In the genomic region with DNA sequence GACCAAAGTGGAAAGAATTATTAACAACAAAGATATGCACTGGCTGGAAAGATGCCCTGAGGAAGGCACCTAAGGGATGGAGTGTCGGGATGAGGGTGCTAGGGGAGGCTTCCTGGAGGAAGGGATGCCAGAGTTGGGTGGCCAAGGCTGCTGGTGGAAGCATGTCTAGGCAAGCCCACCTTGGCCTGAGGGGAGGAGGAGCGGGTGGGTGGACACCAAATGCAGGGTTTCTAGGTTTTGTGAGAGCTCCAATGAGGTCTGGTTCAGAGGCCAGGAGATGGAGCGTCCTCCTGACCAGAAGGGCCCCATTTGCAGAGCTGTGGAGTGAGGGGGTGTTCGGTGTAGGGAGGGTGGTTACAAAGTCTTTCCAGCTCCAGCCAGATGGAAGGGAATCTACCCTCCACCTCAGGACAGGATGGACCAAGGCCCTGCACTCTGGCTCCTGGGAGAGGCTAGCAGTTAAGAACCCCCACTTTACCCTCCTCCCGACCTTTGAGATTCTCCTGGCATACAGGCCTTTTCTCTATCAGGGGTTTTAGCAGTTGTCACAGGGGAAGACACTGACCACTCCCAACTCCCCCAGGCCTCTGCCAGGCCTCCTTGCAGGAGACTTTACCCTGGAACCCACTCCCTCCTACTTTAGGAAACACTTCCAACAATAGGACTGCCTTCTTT, we compare ENCODE assay signal across 12 cellular contexts. TPM values are rescaled to one million over a fixed set of nuclear protein-coding genes. Genes with fewer than 3 reads are reported as not detected.
A peak's percentile ranks its signal among the peaks of the same experiment; 100 is the strongest.
DNase-seq lines count a peak whose midpoint lies in the region; ATAC-seq, FAIRE-seq and TF ChIP-seq lines count a peak whose summit lies in the region.
"Had no signal": no experiment of that assay in that cellular context is flagged by ENCODE, and none has a peak within 500 bp of the region (broad histone marks: within the 10 kb centered on the region; RNA-seq: fewer than 3 reads in every experiment).

No MANE protein-coding gene starts in this region.

- no peaks in the 10 kb centered on the region; a peak in 1 of 22 replicates for H3K9me3 ChIP-seq in BLaER1 treated with 17β-estradiol and CSF1 and Interleukin-3, amounts not matched to agents 10 nM and 100 nM (replicated peaks in 1 of 11)
- H3K9me3 ChIP-seq in astrocyte (ENCODE audit: insufficient read depth, low read depth, low read length): no peaks in the 10 kb centered on the region
- H3K9me3 ChIP-seq in colonic mucosa: no peaks in the 10 kb centered on the region
- H3K9me3 ChIP-seq: adrenal gland had no signal

- peak overlapping the region in 10 of 11 experiments; percentile 9 to 95 (median 29); a peak in 15 of 22 replicates for H3K4me2 ChIP-seq in BLaER1 treated with 17β-estradiol and CSF1 and Interleukin-3, amounts not matched to agents 10 nM and 100 nM
- no peak overlapping the region for H3K4me2 ChIP-seq in astrocyte (ENCODE audit: low read length)

- TF ChIP-seq CTCF in Calu3 (IDR thresholded peaks at IDR 0.05; ENCODE audit: unreplicated experiment) (no peak), astrocyte (IDR thresholded peaks at IDR 0.05; ENCODE audit: insufficient read depth, low read depth, low read length) (no peak), endothelial cell (IDR thresholded peaks at IDR 0.05; ENCODE audit: unreplicated experiment) (no peak), colonic mucosa (IDR thresholded peaks at IDR 0.05) (no peak)

- no peak for ATAC-seq in naive thymus-derived CD8-positive, alpha-beta T cell

- H3K79me2 ChIP-seq in astrocyte (ENCODE audit: insufficient read depth, low read length): peaks cover 9% of the 10 kb centered on the region

- H3K36me3 Mint-ChIP-seq in Calu3 (ENCODE audit: insufficient read depth, unreplicated experiment) (peaks cover 58% of the 10 kb centered on the region), astrocyte (ENCODE audit: low read depth, unreplicated experiment) (peaks cover 11% of the 10 kb centered on the region), endothelial cell (ENCODE audit: low read depth, unreplicated experiment) (peaks cover 4% of the 10 kb centered on the region)
- H3K36me3 Mint-ChIP-seq in naive thymus-derived CD8-positive, alpha-beta T cell: peaks cover 13 to 16% (median 14%) of the 10 kb centered on the region in 3 donors

- H3K27ac Mint-ChIP-seq in Calu3 (ENCODE audit: unreplicated experiment): peak overlapping the region; percentile 99
- H3K27ac Mint-ChIP-seq in astrocyte (ENCODE audit: unreplicated experiment): peak overlapping the region; percentile 48
- H3K27ac Mint-ChIP-seq in naive thymus-derived CD8-positive, alpha-beta T cell: peak overlapping the region in 8 of 10 donors; percentile 1 to 77 (median 40)
- no peak overlapping the region for H3K27ac Mint-ChIP-seq in endothelial cell (ENCODE audit: unreplicated experiment)

- peaks cover 19 to 20% (median 19%) of the 10 kb centered on the region in 11 experiments; a peak in 21 of 22 replicates for H4K20me1 ChIP-seq in BLaER1 treated with 17β-estradiol and CSF1 and Interleukin-3, amounts not matched to agents 10 nM and 100 nM
- H4K20me1 ChIP-seq in astrocyte (ENCODE audit: insufficient read depth, low read length): peaks cover 17% of the 10 kb centered on the region

- H3K9ac ChIP-seq in BLaER1 treated with 17β-estradiol and CSF1 and Interleukin-3, amounts not matched to agents 10 nM and 100 nM: peak overlapping the region in 4 of 11 experiments; percentile 1 to 32 (median 12); a peak in 2 of 22 replicates
- H3K9ac ChIP-seq in astrocyte (ENCODE audit: low read length): no peak overlapping the region
- H3K9ac ChIP-seq in colonic mucosa (ENCODE audit: low read depth in 2 of 2, low read length in 2 of 2): no peak overlapping the region

- no peak overlapping the region for H2AFZ ChIP-seq in astrocyte (ENCODE audit: low read depth, low read length)

- intact Hi-C loops in Calu3 (cut with micrococcal nuclease; ENCODE audit: unreplicated experiment) (no loop called here), colonic mucosa (cut with DNase I) (no loop called here)

- H3K27me3 Mint-ChIP-seq in Calu3 (ENCODE audit: unreplicated experiment): no peaks in the 10 kb centered on the region
- H3K27me3 Mint-ChIP-seq in astrocyte (ENCODE audit: low read depth, unreplicated experiment): no peaks in the 10 kb centered on the region
- H3K27me3 Mint-ChIP-seq in naive thymus-derived CD8-positive, alpha-beta T cell: no peaks in the 10 kb centered on the region
- peaks cover 9% of the 10 kb centered on the region for H3K27me3 Mint-ChIP-seq in endothelial cell (ENCODE audit: unreplicated experiment)

- H3K4me1 Mint-ChIP-seq in Calu3 (ENCODE audit: low read depth, unreplicated experiment) (peaks cover 42% of the 10 kb centered on the region), astrocyte (ENCODE audit: low read depth, unreplicated experiment) (peaks cover 8% of the 10 kb centered on the region), endothelial cell (ENCODE audit: unreplicated experiment) (peaks cover 18% of the 10 kb centered on the region)
- H3K4me1 Mint-ChIP-seq in naive thymus-derived CD8-positive, alpha-beta T cell: peaks cover 15 to 40% (median 34%) of the 10 kb centered on the region in 4 donors

- no peaks in the 10 kb centered on the region for H3K27me3 ChIP-seq in BLaER1 treated with 17β-estradiol and CSF1 and Interleukin-3, amounts not matched to agents 10 nM and 100 nM
- H3K27me3 ChIP-seq in astrocyte (ENCODE audit: insufficient read depth, low read length) (no peaks in the 10 kb centered on the region), colonic mucosa (no peaks in the 10 kb centered on the region)
- H3K27me3 ChIP-seq: adrenal gland had no signal

- H3K4me3 Mint-ChIP-seq in Calu3 (ENCODE audit: low read depth, unreplicated experiment): no peak overlapping the region
- H3K4me3 Mint-ChIP-seq in astrocyte (ENCODE audit: unreplicated experiment): no peak overlapping the region
- peak overlapping the region in 4 of 10 donors; percentile 8 to 38 (median 26) for H3K4me3 Mint-ChIP-seq in naive thymus-derived CD8-positive, alpha-beta T cell
- H3K4me3 Mint-ChIP-seq in endothelial cell (ENCODE audit: unreplicated experiment): no peak overlapping the region

- no TSS peak for BruUV-seq in Calu3 (replicated peaks; lab: Mats Ljungman, UMichigan)

- peak overlapping the region in 6 of 11 experiments; percentile 19 to 40 (median 28); a peak in 7 of 22 replicates for H3K27ac ChIP-seq in BLaER1 treated with 17β-estradiol and CSF1 and Interleukin-3, amounts not matched to agents 10 nM and 100 nM
- H3K27ac ChIP-seq in astrocyte (ENCODE audit: low read depth, low read length): no peak overlapping the region
- no peak overlapping the region for H3K27ac ChIP-seq in colonic mucosa

- POLR2A ChIA-PET in naive thymus-derived CD8-positive, alpha-beta T cell (lab: Charles Lee): interaction anchor here (0.5 to 1.9 kb wide), 7 partner anchors 10 to 49 kb away, joined by 3 to 10 read pairs (median 5); no protein-coding TSS in a partner anchor

- H3K4me3 ChIP-seq in BLaER1 treated with 17β-estradiol and CSF1 and Interleukin-3, amounts not matched to agents 10 nM and 100 nM: no peak overlapping the region
- no peak overlapping the region for H3K4me3 ChIP-seq in astrocyte (ENCODE audit: insufficient read depth, low read depth, low read length)
- no peak overlapping the region for H3K4me3 ChIP-seq in colonic mucosa
- H3K4me3 ChIP-seq: adrenal gland had no signal

- DNase-seq in Calu3: no peak
- no peak for DNase-seq in astrocyte (ENCODE audit: low read depth)
- no peak for DNase-seq in naive thymus-derived CD8-positive, alpha-beta T cell
- DNase-seq in endothelial cell (ENCODE audit: low spot score): no peak
- no peak for DNase-seq in iPS-NIHi11 (ENCODE audit: low spot score)
- DNase-seq in colonic mucosa: no peak
- DNase-seq in occipital lobe (lab: John Stamatoyannopoulos, UW): no peak
- DNase-seq: adrenal gland; effector CD4-positive, alpha-beta T cell; NCI-H187; substantia nigra had no signal

- H3K9me3 Mint-ChIP-seq in Calu3 (ENCODE audit: low read depth, unreplicated experiment) (no peaks in the 10 kb centered on the region), astrocyte (ENCODE audit: unreplicated experiment) (no peaks in the 10 kb centered on the region), endothelial cell (ENCODE audit: unreplicated experiment) (no peaks in the 10 kb centered on the region)
- no peaks in the 10 kb centered on the region for H3K9me3 Mint-ChIP-seq in naive thymus-derived CD8-positive, alpha-beta T cell

- FAIRE-seq in astrocyte (lab: Jason Lieb, UNC): no peak

- H3K36me3 ChIP-seq in BLaER1 treated with 17β-estradiol and CSF1 and Interleukin-3, amounts not matched to agents 10 nM and 100 nM: peaks cover 13 to 19% (median 15%) of the 10 kb centered on the region in 11 experiments
- H3K36me3 ChIP-seq in astrocyte (ENCODE audit: insufficient read depth, low read length) (no peaks in the 10 kb centered on the region), colonic mucosa (no peaks in the 10 kb centered on the region)

- CTCF ChIA-PET in Calu3 (lab: Charles Lee): no interaction called here

- H3K4me1 ChIP-seq in BLaER1 treated with 17β-estradiol and CSF1 and Interleukin-3, amounts not matched to agents 10 nM and 100 nM: peaks cover 26 to 80% (median 54%) of the 10 kb centered on the region in 10 experiments
- H3K4me1 ChIP-seq in astrocyte (ENCODE audit: insufficient read depth, low read length) (peaks cover 24% of the 10 kb centered on the region), colonic mucosa (peaks cover 13% of the 10 kb centered on the region)

RNA-seq across cellular contexts. Expression of a gene that starts 3.0 kb away (rescaled TPM):
- total RNA-seq in Calu3 (2022) (294 and 326 TPM in 2 replicates), astrocyte (244 and 313 TPM in 2 replicates), endothelial cell (ENCODE audit: unreplicated experiment) (32.4 TPM), colonic mucosa (100 to 1,000 TPM in 1 of 2 donors, 10 to 100 TPM in 1; 45.5 to 147 TPM), occipital lobe (30.6 TPM)
- total RNA-seq in naive thymus-derived CD8-positive, alpha-beta T cell: 10 to 100 TPM; 23.8 to 29.6 TPM
- 100 to 1,000 TPM in 2 of 3 donors, 10 to 100 TPM in 1; 68.0 to 190 (median 189) TPM for polyA plus RNA-seq in naive thymus-derived CD8-positive, alpha-beta T cell

RNA-seq across cellular contexts. Expression of a gene that starts 54.7 kb away (rescaled TPM):
- 51.3 and 59.3 TPM in 2 replicates for total RNA-seq in Calu3 (2022)
- total RNA-seq in astrocyte: 32.5 and 33.9 TPM in 2 replicates
- 10 to 100 TPM; 23.8 to 24.7 TPM for total RNA-seq in naive thymus-derived CD8-positive, alpha-beta T cell
- 10 to 100 TPM; 21.2 to 44.4 (median 31.4) TPM for polyA plus RNA-seq in naive thymus-derived CD8-positive, alpha-beta T cell
- total RNA-seq in endothelial cell (ENCODE audit: unreplicated experiment): 32.1 TPM
- total RNA-seq in colonic mucosa: 10 to 100 TPM; 16.2 to 19.2 TPM
- total RNA-seq in occipital lobe: 31.2 TPM

RNA-seq across cellular contexts. Expression of a gene that starts 54.9 kb away (rescaled TPM):
- 118 and 119 TPM in 2 replicates for total RNA-seq in Calu3 (2022)
- total RNA-seq in astrocyte: 44.2 and 47.3 TPM in 2 replicates
- total RNA-seq in naive thymus-derived CD8-positive, alpha-beta T cell: 100 to 1,000 TPM; 121 to 128 TPM
- 100 to 1,000 TPM; 419 to 453 (median 444) TPM for polyA plus RNA-seq in naive thymus-derived CD8-positive, alpha-beta T cell
- total RNA-seq in endothelial cell (ENCODE audit: unreplicated experiment): 56.7 TPM
- total RNA-seq in colonic mucosa: 10 to 100 TPM; 63.2 to 85.2 TPM
- total RNA-seq in occipital lobe: 34.2 TPM

Comparison
In these comparisons a context has a peak if more than half of its experiments do, and no peak if none do; other contexts are left out.
1. H3K27ac ChIP-seq: peak in BLaER1 treated with 17β-estradiol and CSF1 and Interleukin-3, amounts not matched to agents 10 nM and 100 nM (6 of 11); none in astrocyte (single experiment) and colonic mucosa (single experiment).